15 cellular contexts compared by ENCODE assay signal in the genomic region with DNA sequence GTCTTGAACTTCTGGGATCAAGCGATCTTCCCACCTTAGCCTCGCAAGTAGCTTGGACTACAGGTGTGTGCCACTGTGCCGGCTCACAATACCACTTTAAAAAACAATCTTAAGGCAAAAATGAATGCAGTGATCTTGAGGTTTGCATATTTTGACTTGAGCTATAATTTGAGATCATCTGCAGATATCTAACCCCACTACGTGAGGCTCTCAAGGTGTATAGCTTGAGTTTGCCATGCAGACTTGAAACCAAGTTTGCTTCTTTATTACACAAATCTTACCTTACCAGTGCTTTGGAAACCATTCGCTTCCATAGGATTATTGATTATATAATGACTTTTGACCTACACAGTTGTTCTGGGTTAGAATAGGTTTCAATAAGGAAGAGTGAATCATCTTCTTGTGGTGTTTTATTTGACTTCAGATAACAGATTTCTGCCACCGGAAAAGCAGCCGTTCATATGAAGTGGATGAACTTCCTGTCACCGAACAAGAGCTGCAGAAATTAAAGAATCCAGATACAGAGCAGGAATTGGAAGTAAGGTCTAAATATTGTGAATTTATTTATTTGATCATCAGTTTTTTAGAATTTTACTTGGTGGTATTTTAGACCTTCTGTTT.
DNase-seq lines count a peak whose midpoint lies in the region; ATAC-seq and TF ChIP-seq lines count a peak whose summit lies in the region.
"Had no signal": no experiment of that assay in that cellular context is flagged by ENCODE, and none has a peak within 500 bp of the region (broad histone marks: within the 10 kb centered on the region; RNA-seq: fewer than 3 reads in every experiment).

No MANE protein-coding gene starts in this region.

- H3K4me1 ChIP-seq in CD8-positive, alpha-beta memory T cell (ENCODE audit: insufficient read depth, low read length), result peaks cover 33% of the 10 kb centered on the region
- peaks cover 24% of the 10 kb centered on the region for H3K4me1 ChIP-seq in RWPE2 (ENCODE audit: insufficient read depth, poor library complexity, severe bottlenecking)
- H3K4me1 ChIP-seq: testis had no signal

- H3K36me3 Mint-ChIP-seq in CD8-positive, alpha-beta memory T cell, result peaks cover 54 to 84% (median 68%) of the 10 kb centered on the region in 3 donors
- peaks cover 86% of the 10 kb centered on the region for H3K36me3 Mint-ChIP-seq in activated CD8-positive, alpha-beta T cell treated with anti-CD3 and anti-CD28 coated beads, Interleukin-2, amount 10 ng/mL, durations not matched to agents 7 days and 5 days (ENCODE audit: low read depth)

- POLR2A ChIA-PET in CD8-positive, alpha-beta memory T cell (lab: Charles Lee), result no interaction called here
- POLR2A ChIA-PET in activated CD8-positive, alpha-beta T cell treated with anti-CD3 and anti-CD28 coated beads, Interleukin-2, amount 10 ng/mL, durations not matched to agents 7 days and 5 days (lab: Charles Lee), result interaction anchor here (0.7 to 2.0 kb wide), 7 partner anchors 25 to 477 kb away, joined by 3 to 12 read pairs (median 4); a partner anchor contains a TSS

- H3K27ac ChIP-seq in CD8-positive, alpha-beta memory T cell (ENCODE audit: low read depth, low read length), result no peak overlapping the region
- H3K27ac ChIP-seq in RWPE2 (ENCODE audit: poor library complexity, severe bottlenecking), result peak overlapping the region; percentile 62
- H3K27ac ChIP-seq in epithelial cell of prostate, result peak overlapping the region; percentile 94
- H3K27ac ChIP-seq: testis had no signal

- peaks cover 20% of the 10 kb centered on the region for H3K36me3 ChIP-seq in CD8-positive, alpha-beta memory T cell (ENCODE audit: insufficient read depth, low read length)
- peaks cover 68% of the 10 kb centered on the region for H3K36me3 ChIP-seq in RWPE2 (ENCODE audit: low read depth)

- H3K4me1 Mint-ChIP-seq in CD8-positive, alpha-beta memory T cell, result peaks cover 35 to 48% (median 47%) of the 10 kb centered on the region in 3 donors
- H3K4me1 Mint-ChIP-seq in activated CD8-positive, alpha-beta T cell treated with anti-CD3 and anti-CD28 coated beads, Interleukin-2, amount 10 ng/mL, durations not matched to agents 7 days and 5 days (ENCODE audit: low read depth), result peaks cover 35% of the 10 kb centered on the region

- H3K27me3 ChIP-seq in CD8-positive, alpha-beta memory T cell (ENCODE audit: insufficient read depth, low read length, poor library complexity, severe bottlenecking), result no peaks in the 10 kb centered on the region
- no peaks in the 10 kb centered on the region for H3K27me3 ChIP-seq in RWPE2 (ENCODE audit: insufficient read depth, poor library complexity, severe bottlenecking)
- H3K27me3 ChIP-seq: brain microvascular endothelial cell, testis had no signal

- peak overlapping the region; percentile 7 to 85 (median 63) for H3K27ac Mint-ChIP-seq in CD8-positive, alpha-beta memory T cell
- H3K27ac Mint-ChIP-seq in activated CD8-positive, alpha-beta T cell treated with anti-CD3 and anti-CD28 coated beads, Interleukin-2, amount 10 ng/mL, durations not matched to agents 7 days and 5 days, result peak overlapping the region; percentile 70

- H3K27me3 Mint-ChIP-seq in CD8-positive, alpha-beta memory T cell, result no peaks in the 10 kb centered on the region
- H3K27me3 Mint-ChIP-seq in activated CD8-positive, alpha-beta T cell treated with anti-CD3 and anti-CD28 coated beads, Interleukin-2, amount 10 ng/mL, durations not matched to agents 7 days and 5 days (ENCODE audit: low read depth), result no peaks in the 10 kb centered on the region
- H3K27me3 Mint-ChIP-seq: B cell, IgD-negative memory B cell had no signal

- CTCF ChIA-PET in CD8-positive, alpha-beta memory T cell (lab: Charles Lee), result interaction anchor here (1.3 to 1.5 kb wide), 2 partner anchors 15 to 234 kb away, joined by 3 to 4 read pairs; no protein-coding TSS in a partner anchor
- CTCF ChIA-PET in activated CD8-positive, alpha-beta T cell treated with anti-CD3 and anti-CD28 coated beads, Interleukin-2, amount 10 ng/mL, durations not matched to agents 7 days and 5 days (lab: Charles Lee), result interaction anchor here (0.6 to 4.1 kb wide), 9 partner anchors 14 to 235 kb away, joined by 3 to 18 read pairs (median 4); no protein-coding TSS in a partner anchor

- H3K9me3 Mint-ChIP-seq in CD8-positive, alpha-beta memory T cell, result peaks cover 0 to 17% (median 13%) of the 10 kb centered on the region in 5 donors
- peaks cover 46% of the 10 kb centered on the region for H3K9me3 Mint-ChIP-seq in activated CD8-positive, alpha-beta T cell treated with anti-CD3 and anti-CD28 coated beads, Interleukin-2, amount 10 ng/mL, durations not matched to agents 7 days and 5 days (ENCODE audit: insufficient read depth)

- H3K4me3 Mint-ChIP-seq in CD8-positive, alpha-beta memory T cell, result peak overlapping the region; percentile 1 to 72 (median 46)
- no peak overlapping the region for H3K4me3 Mint-ChIP-seq in activated CD8-positive, alpha-beta T cell treated with anti-CD3 and anti-CD28 coated beads, Interleukin-2, amount 10 ng/mL, durations not matched to agents 7 days and 5 days
- H3K4me3 Mint-ChIP-seq: B cell, IgD-negative memory B cell had no signal

- ATAC-seq in RWPE2 (ENCODE audit: low read depth) (no peak), HG02970 (IDR thresholded peaks at IDR 0.05; ENCODE audit: low FRiP score, unreplicated experiment) (no peak)
- ATAC-seq in activated CD8-positive, alpha-beta T cell treated with anti-CD3 and anti-CD28 coated beads, Interleukin-2, amount 10 ng/mL, durations not matched to agents 7 days and 5 days, result peak; percentile 55

- no peak for DNase-seq in CD8-positive, alpha-beta memory T cell
- DNase-seq in RWPE2 (ENCODE audit: low spot score), result no peak
- DNase-seq in activated CD8-positive, alpha-beta T cell treated with anti-CD3 and anti-CD28 coated beads, Interleukin-2, amount 10 ng/mL, durations not matched to agents 7 days and 5 days, result peak; percentile 54
- no peak for DNase-seq in epithelial cell of prostate (ENCODE audit: low read depth, low spot score)
- no peak for DNase-seq in foreskin fibroblast
- DNase-seq in NCI-H146 (lab: John Stamatoyannopoulos, UW), result no peak
- DNase-seq: activated gamma-delta T cell, brain microvascular endothelial cell, DMS79, NCI-H2171, NCI-H82, testis had no signal

- H3K9me3 ChIP-seq in CD8-positive, alpha-beta memory T cell (ENCODE audit: low read length), result no peaks in the 10 kb centered on the region
- no peaks in the 10 kb centered on the region for H3K9me3 ChIP-seq in RWPE2 (ENCODE audit: severe bottlenecking)
- H3K9me3 ChIP-seq: testis had no signal

- H3K4me3 ChIP-seq in CD8-positive, alpha-beta memory T cell (ENCODE audit: low read length), result no peak overlapping the region
- H3K4me3 ChIP-seq in RWPE2 (ENCODE audit: severe bottlenecking), result no peak overlapping the region
- H3K4me3 ChIP-seq in foreskin fibroblast (ENCODE audit: low read depth in 1 of 2, low read length in 2 of 2), result no peak overlapping the region
- H3K4me3 ChIP-seq: testis had no signal

- TF ChIP-seq CTCF in RWPE2 (IDR thresholded peaks at IDR 0.05; ENCODE audit: poor library complexity, severe bottlenecking) (no peak), foreskin fibroblast (IDR thresholded peaks at IDR 0.05; ENCODE audit: low read depth, low read length) (no peak)
